ENCODE assay signal across 18 cellular contexts in the genomic region with DNA sequence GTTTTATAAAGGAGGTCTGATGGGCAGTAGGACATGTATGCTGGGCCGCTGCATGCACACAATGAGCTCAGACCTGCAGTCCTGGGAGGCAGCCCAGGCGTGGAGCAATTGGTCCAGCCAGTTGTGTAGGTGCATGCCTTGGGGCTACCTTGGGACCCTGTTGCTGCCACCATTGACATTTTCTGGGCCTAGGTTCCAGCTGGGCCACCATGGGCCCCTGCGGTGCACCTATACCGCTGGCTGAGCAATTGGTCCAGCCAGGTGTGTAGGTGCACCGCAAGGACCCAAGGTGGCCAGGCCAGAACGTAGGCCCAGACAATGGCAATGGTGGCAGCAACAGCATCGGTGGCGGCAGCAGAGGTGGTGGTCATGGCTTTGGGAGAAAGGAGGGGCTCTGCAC.
DNase-seq lines count a peak whose midpoint lies in the region; ATAC-seq, FAIRE-seq and TF ChIP-seq lines count a peak whose summit lies in the region.
"Had no signal": no experiment of that assay in that cellular context is flagged by ENCODE, and none has a peak within 500 bp of the region (broad histone marks: within the 10 kb centered on the region; RNA-seq: fewer than 3 reads in every experiment).

No MANE protein-coding gene starts in this region.

- no peak overlapping the region for H3K27ac ChIP-seq in vagina

- CTCF ChIA-PET in activated CD8-positive, alpha-beta memory T cell treated with anti-CD3 and anti-CD28 coated beads, Interleukin-2, amount 10 ng/mL, durations not matched to agents 7 days and 5 days (lab: Charles Lee) = no interaction called here

- H3K36me3 ChIP-seq in vagina = no peaks in the 10 kb centered on the region

- H3K4me3 Mint-ChIP-seq in activated CD8-positive, alpha-beta memory T cell treated with anti-CD3 and anti-CD28 coated beads, Interleukin-2, amount 10 ng/mL, durations not matched to agents 7 days and 5 days = no peak overlapping the region
- H3K4me3 Mint-ChIP-seq: CD4-positive, alpha-beta memory T cell; GM23338; H9 had no signal

- H3K27ac Mint-ChIP-seq in activated CD8-positive, alpha-beta memory T cell treated with anti-CD3 and anti-CD28 coated beads, Interleukin-2, amount 10 ng/mL, durations not matched to agents 7 days and 5 days = no peak overlapping the region
- H3K27ac Mint-ChIP-seq: CD4-positive, alpha-beta memory T cell; GM23338; H9 had no signal

- DNase-seq in activated CD8-positive, alpha-beta memory T cell treated with anti-CD3 and anti-CD28 coated beads, Interleukin-2, amount 10 ng/mL, durations not matched to agents 7 days and 5 days = peak; percentile 25
- no peak for DNase-seq in activated CD8-positive, alpha-beta memory T cell treated with anti-CD3 and anti-CD28 coated beads for 24 hours
- DNase-seq in HTR-8/SVneo (ENCODE audit: insufficient read length, low spot score) (no peak), mesenteric fat pad (ENCODE audit: low spot score) (peak; percentile 39), vagina (ENCODE audit: extremely low spot score in 2 of 2) (peak; percentile 43 to 54), germinal center (ENCODE audit: low spot score) (no peak)
- DNase-seq: C1 segment of cervical spinal cord; Calu3; CD4-positive, alpha-beta memory T cell; COR-L47; DMS153; DND-41; H9 had no signal

- no peak for TF ChIP-seq POLR2A in vagina (IDR thresholded peaks at IDR 0.05)

- H3K4me1 Mint-ChIP-seq in activated CD8-positive, alpha-beta memory T cell treated with anti-CD3 and anti-CD28 coated beads, Interleukin-2, amount 10 ng/mL, durations not matched to agents 7 days and 5 days = no peaks in the 10 kb centered on the region

- H3K9me3 ChIP-seq in vagina = no peaks in the 10 kb centered on the region

- no peak for TF ChIP-seq CTCF in vagina (IDR thresholded peaks at IDR 0.05)

- no peak overlapping the region for H3K4me3 ChIP-seq in vagina
- H3K4me3 ChIP-seq: GM23338 had no signal

- ATAC-seq in activated CD8-positive, alpha-beta memory T cell treated with anti-CD3 and anti-CD28 coated beads, Interleukin-2, amount 10 ng/mL, durations not matched to agents 7 days and 5 days = no peak
- ATAC-seq in GM18519 (IDR thresholded peaks at IDR 0.05; ENCODE audit: low FRiP score, unreplicated experiment) = no peak
- ATAC-seq: GM23338, HCT116 had no signal

- H3K36me3 Mint-ChIP-seq in activated CD8-positive, alpha-beta memory T cell treated with anti-CD3 and anti-CD28 coated beads, Interleukin-2, amount 10 ng/mL, durations not matched to agents 7 days and 5 days = no peaks in the 10 kb centered on the region

- FAIRE-seq in HTR-8/SVneo (lab: Jason Lieb, UNC) = peak; percentile 9
- FAIRE-seq: G401.6, GM12892 had no signal

- peaks cover 23% of the 10 kb centered on the region for H3K4me1 ChIP-seq in vagina

- intact Hi-C loops in vagina (cut with DNase I) = no loop called here

- H3K27me3 Mint-ChIP-seq in activated CD8-positive, alpha-beta memory T cell treated with anti-CD3 and anti-CD28 coated beads, Interleukin-2, amount 10 ng/mL, durations not matched to agents 7 days and 5 days = peaks cover 7% of the 10 kb centered on the region

- H3K27me3 ChIP-seq in vagina = no peaks in the 10 kb centered on the region

- no peaks in the 10 kb centered on the region for H3K9me3 Mint-ChIP-seq in activated CD8-positive, alpha-beta memory T cell treated with anti-CD3 and anti-CD28 coated beads, Interleukin-2, amount 10 ng/mL, durations not matched to agents 7 days and 5 days (ENCODE audit: low read depth)
- H3K9me3 Mint-ChIP-seq: GM23338 had no signal

Comparison
In these comparisons a context has a peak if more than half of its experiments do, and no peak if none do; other contexts are left out.
1. DNase-seq: peak in activated CD8-positive, alpha-beta memory T cell treated with anti-CD3 and anti-CD28 coated beads, Interleukin-2, amount 10 ng/mL, durations not matched to agents 7 days and 5 days (single experiment), mesenteric fat pad (single experiment) and vagina (2 of 2); none in activated CD8-positive, alpha-beta memory T cell treated with anti-CD3 and anti-CD28 coated beads for 24 hours (single experiment), HTR-8/SVneo (single experiment) and germinal center (single experiment).